1 cellular context compared by ENCODE assay signal in the genomic region with DNA sequence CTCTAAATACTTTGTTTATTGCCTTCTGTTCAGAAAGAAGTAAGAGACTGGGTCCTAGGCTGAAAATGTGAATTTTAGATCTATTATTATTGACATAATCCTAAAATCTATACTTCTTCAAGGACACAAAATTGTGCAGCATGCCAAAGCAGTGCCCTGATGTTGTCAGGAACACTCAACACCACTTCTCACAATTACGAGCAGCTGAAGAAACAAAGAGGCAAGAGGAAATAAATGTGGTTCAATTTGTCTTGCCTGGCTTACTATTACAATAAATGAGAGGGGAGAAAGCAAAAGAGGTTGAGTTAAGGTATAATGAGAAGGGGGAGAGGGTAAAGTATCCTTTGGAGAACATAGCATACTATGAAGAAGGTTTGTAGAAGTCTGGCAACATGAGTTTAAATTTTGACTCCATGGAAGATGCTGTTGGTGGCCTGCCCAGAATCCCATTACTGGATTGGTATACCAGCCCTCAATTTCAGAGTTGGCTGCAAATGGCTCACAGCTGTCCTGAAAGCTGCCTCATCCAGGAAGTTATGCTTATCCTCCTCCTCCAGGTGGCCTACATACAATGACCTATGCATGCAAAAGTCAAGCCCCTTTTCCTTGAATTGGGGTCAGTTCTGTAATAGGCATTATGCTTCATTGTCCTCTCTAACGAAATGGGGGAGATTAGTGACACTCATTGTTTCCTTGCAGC.
TF ChIP-seq lines count a peak whose summit lies in the region.

No MANE protein-coding gene starts in this region.

TF ChIP-seq in GM23338, 12 proteins besides CTCF, POLR2A, EP300 and RAD21 (continued from another document):
- TF ChIP-seq, protein P1, sequence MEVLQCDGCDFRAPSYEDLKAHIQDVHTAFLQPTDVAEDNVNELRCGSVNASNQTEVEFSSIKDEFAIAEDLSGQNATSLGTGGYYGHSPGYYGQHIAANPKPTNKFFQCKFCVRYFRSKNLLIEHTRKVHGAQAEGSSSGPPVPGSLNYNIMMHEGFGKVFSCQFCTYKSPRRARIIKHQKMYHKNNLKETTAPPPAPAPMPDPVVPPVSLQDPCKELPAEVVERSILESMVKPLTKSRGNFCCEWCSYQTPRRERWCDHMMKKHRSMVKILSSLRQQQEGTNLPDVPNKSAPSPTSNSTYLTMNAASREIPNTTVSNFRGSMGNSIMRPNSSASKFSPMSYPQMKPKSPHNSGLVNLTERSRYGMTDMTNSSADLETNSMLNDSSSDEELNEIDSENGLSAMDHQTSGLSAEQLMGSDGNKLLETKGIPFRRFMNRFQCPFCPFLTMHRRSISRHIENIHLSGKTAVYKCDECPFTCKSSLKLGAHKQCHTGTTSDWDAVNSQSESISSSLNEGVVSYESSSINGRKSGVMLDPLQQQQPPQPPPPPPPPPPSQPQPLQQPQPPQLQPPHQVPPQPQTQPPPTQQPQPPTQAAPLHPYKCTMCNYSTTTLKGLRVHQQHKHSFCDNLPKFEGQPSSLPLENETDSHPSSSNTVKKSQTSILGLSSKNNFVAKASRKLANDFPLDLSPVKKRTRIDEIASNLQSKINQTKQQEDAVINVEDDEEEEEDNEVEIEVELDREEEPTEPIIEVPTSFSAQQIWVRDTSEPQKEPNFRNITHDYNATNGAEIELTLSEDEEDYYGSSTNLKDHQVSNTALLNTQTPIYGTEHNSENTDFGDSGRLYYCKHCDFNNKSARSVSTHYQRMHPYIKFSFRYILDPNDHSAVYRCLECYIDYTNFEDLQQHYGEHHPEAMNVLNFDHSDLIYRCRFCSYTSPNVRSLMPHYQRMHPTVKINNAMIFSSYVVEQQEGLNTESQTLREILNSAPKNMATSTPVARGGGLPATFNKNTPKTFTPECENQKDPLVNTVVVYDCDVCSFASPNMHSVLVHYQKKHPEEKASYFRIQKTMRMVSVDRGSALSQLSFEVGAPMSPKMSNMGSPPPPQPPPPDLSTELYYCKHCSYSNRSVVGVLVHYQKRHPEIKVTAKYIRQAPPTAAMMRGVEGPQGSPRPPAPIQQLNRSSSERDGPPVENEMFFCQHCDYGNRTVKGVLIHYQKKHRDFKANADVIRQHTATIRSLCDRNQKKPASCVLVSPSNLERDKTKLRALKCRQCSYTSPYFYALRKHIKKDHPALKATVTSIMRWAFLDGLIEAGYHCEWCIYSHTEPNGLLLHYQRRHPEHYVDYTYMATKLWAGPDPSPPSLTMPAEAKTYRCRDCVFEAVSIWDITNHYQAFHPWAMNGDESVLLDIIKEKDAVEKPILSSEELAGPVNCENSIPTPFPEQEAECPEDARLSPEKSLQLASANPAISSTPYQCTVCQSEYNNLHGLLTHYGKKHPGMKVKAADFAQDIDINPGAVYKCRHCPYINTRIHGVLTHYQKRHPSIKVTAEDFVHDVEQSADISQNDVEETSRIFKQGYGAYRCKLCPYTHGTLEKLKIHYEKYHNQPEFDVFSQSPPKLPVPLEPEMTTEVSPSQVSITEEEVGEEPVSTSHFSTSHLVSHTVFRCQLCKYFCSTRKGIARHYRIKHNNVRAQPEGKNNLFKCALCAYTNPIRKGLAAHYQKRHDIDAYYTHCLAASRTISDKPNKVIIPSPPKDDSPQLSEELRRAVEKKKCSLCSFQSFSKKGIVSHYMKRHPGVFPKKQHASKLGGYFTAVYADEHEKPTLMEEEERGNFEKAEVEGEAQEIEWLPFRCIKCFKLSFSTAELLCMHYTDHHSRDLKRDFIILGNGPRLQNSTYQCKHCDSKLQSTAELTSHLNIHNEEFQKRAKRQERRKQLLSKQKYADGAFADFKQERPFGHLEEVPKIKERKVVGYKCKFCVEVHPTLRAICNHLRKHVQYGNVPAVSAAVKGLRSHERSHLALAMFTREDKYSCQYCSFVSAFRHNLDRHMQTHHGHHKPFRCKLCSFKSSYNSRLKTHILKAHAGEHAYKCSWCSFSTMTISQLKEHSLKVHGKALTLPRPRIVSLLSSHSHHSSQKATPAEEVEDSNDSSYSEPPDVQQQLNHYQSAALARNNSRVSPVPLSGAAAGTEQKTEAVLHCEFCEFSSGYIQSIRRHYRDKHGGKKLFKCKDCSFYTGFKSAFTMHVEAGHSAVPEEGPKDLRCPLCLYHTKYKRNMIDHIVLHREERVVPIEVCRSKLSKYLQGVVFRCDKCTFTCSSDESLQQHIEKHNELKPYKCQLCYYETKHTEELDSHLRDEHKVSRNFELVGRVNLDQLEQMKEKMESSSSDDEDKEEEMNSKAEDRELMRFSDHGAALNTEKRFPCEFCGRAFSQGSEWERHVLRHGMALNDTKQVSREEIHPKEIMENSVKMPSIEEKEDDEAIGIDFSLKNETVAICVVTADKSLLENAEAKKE (CRISPR knock-in tag; IDR thresholded peaks at IDR 0.05): no peak
- TF ChIP-seq ZNF331 (CRISPR knock-in tag; IDR thresholded peaks at IDR 0.05; ENCODE audit: low read depth) (no peak), CREB1 (CRISPR knock-in tag; IDR thresholded peaks at IDR 0.05; ENCODE audit: low read depth) (no peak), EZH2 (IDR thresholded peaks at IDR 0.05; ENCODE audit: low read depth, unreplicated experiment) (no peak), ZNF114 (CRISPR knock-in tag; IDR thresholded peaks at IDR 0.05) (no peak)
